20 cellular contexts compared by ENCODE assay signal in genomic region chr3:15307580-15307979, GRCh38. TPM values are rescaled to one million over a fixed set of nuclear protein-coding genes. Genes with fewer than 3 reads are reported as not detected.
DNase-seq lines count a peak whose midpoint lies in the region; ATAC-seq, FAIRE-seq and TF ChIP-seq lines count a peak whose summit lies in the region.
"Had no signal": no experiment of that assay in that cellular context is flagged by ENCODE, and none has a peak within 500 bp of the region (broad histone marks: within the 10 kb centered on the region; RNA-seq: fewer than 3 reads in every experiment).

No MANE protein-coding gene starts in this region.

- no peaks in the 10 kb centered on the region for H3K9me3 ChIP-seq in CD4-positive, CD25-positive, alpha-beta regulatory T cell (ENCODE audit: control insufficient read depth in 2 of 2, low read length in 2 of 2)
- no peaks in the 10 kb centered on the region for H3K9me3 ChIP-seq in K562 (replicated peaks; ENCODE audit: control insufficient read depth, insufficient read depth, low read depth, low read length)
- H3K9me3 ChIP-seq: MG63 had no signal

- intact Hi-C loops in K562 (cut with micrococcal nuclease) = no loop called here
- intact Hi-C loops in CD14-positive monocyte (cut with micrococcal nuclease) = no loop called here

- no peak overlapping the region for H2BK15ac ChIP-seq in mesendoderm (replicated peaks; ENCODE audit: low read depth)

- H3K9me1 ChIP-seq in K562 (ENCODE audit: control insufficient read depth, insufficient read depth, low read length) = no peaks in the 10 kb centered on the region

- no peaks in the 10 kb centered on the region for H3K27me3 ChIP-seq in CD4-positive, CD25-positive, alpha-beta regulatory T cell (ENCODE audit: control insufficient read depth, insufficient read depth, low read length)
- H3K27me3 ChIP-seq in K562 (ENCODE audit: control insufficient read depth in 2 of 2, insufficient read depth in 2 of 2, low read length in 2 of 2) (no peaks in the 10 kb centered on the region), mesendoderm (ENCODE audit: insufficient read depth, low read length, poor library complexity) (no peaks in the 10 kb centered on the region)
- H3K27me3 ChIP-seq: MG63 had no signal

- no peaks in the 10 kb centered on the region for H4K20me1 ChIP-seq in K562 (replicated peaks; ENCODE audit: control insufficient read depth, insufficient read depth, low read length)

- H3K36me3 Mint-ChIP-seq in CD4-positive, CD25-positive, alpha-beta regulatory T cell = peaks cover 28% of the 10 kb centered on the region
- peaks cover 54 to 81% of the 10 kb centered on the region in 2 donors for H3K36me3 Mint-ChIP-seq in CD14-positive monocyte

- H2BK120ac ChIP-seq in mesendoderm (ENCODE audit: low read depth, low read length) = peak overlapping the region; percentile 14

- TF ChIP-seq EP300 in K562 (IDR thresholded peaks at IDR 0.05; ENCODE audit: low read length) = no peak

- H3K36me3 ChIP-seq in CD4-positive, CD25-positive, alpha-beta regulatory T cell (ENCODE audit: control insufficient read depth, insufficient read depth, low read length) = peaks cover 18% of the 10 kb centered on the region
- H3K36me3 ChIP-seq in K562 (ENCODE audit: control insufficient read depth, insufficient read depth, low read length) (peaks cover 16% of the 10 kb centered on the region; the same call in 2 of the 3 replicates), mesendoderm (ENCODE audit: control insufficient read depth, insufficient read depth, low read length) (no peaks in the 10 kb centered on the region)
- H3K36me3 ChIP-seq: MG63 had no signal

- no peak for ATAC-seq in CD4-positive, CD25-positive, alpha-beta regulatory T cell (ENCODE audit: low read depth in 2 of 2)
- ATAC-seq in K562 (no peak), HG02623 (IDR thresholded peaks at IDR 0.05; ENCODE audit: unreplicated experiment) (no peak)
- ATAC-seq: HCT116 had no signal

- H3K18ac ChIP-seq in mesendoderm (ENCODE audit: low read length) = peak overlapping the region; percentile 9

- H3K79me2 ChIP-seq in K562 (ENCODE audit: control insufficient read depth, insufficient read depth, low read length) (peaks cover 43% of the 10 kb centered on the region), mesendoderm (ENCODE audit: control insufficient read depth, insufficient read depth, low read length) (no peaks in the 10 kb centered on the region)

- WGBS in K562 (ENCODE audit: insufficient coverage, low coverage, missing lambda C conversion rate) = 88% methylated on average over 11 of the region's 11 CpGs
- no CpG with 5 or more reads among the region's 11 CpGs for WGBS in mesendoderm (ENCODE audit: extremely low coverage, insufficient coverage, low lambda C conversion rate)

- no peak for TF ChIP-seq CTCF in K562 (IDR thresholded peaks at IDR 0.05 in 2 of 3, conservative IDR thresholded peaks at IDR 0.05 in 1 of 3; ENCODE audit: insufficient read depth in 2 of 3, low read depth in 1 of 3, low read length in 3 of 3)
- no peak for TF ChIP-seq CTCF in CD14-positive monocyte (IDR thresholded peaks at IDR 0.05)

- H4K5ac ChIP-seq in mesendoderm (ENCODE audit: low read length) = no peak overlapping the region

- in situ Hi-C loops in K562 (cut with MboI) = no loop called here

- H4K8ac ChIP-seq in mesendoderm (ENCODE audit: low read depth, low read length) = no peak overlapping the region

- no peak overlapping the region for H3K23ac ChIP-seq in mesendoderm (ENCODE audit: low read length)

- H3K27ac ChIP-seq in CD4-positive, CD25-positive, alpha-beta regulatory T cell (ENCODE audit: insufficient read depth, low read length, poor library complexity, severe bottlenecking) = no peak overlapping the region
- H3K27ac ChIP-seq in K562 (ENCODE audit: extremely low read depth, low read depth, low read length) (no peak overlapping the region), mesendoderm (ENCODE audit: low read depth, low read length) (no peak overlapping the region)
- H3K27ac ChIP-seq: C4-2B had no signal

- FAIRE-seq in K562 (lab: Jason Lieb, UNC) = no peak
- FAIRE-seq: GM12892, GM19239 had no signal

- no peaks in the 10 kb centered on the region for H3K27me3 Mint-ChIP-seq in CD4-positive, CD25-positive, alpha-beta regulatory T cell
- peaks cover 0 to 7% (median 3%) of the 10 kb centered on the region in 3 donors for H3K27me3 Mint-ChIP-seq in CD14-positive monocyte (ENCODE audit: low read depth in 3 of 3)

- H2AK5ac ChIP-seq in mesendoderm (ENCODE audit: low read length) = no peak overlapping the region

- no peak overlapping the region for H2BK5ac ChIP-seq in mesendoderm (ENCODE audit: low read length)

- CTCF ChIA-PET in K562 (lab: Yijun Ruan, JAX; ENCODE audit: low intra/inter-chr PET ratio) = no interaction called here

- H3K4me2 ChIP-seq in K562 (ENCODE audit: insufficient read depth, low read length) (no peak overlapping the region), mesendoderm (ENCODE audit: low read length) (no peak overlapping the region)

- H3K9ac ChIP-seq in K562 (ENCODE audit: insufficient read depth in 1 of 2, low read depth in 2 of 2, low read length in 2 of 2) (peak overlapping the region in 1 of 2 experiments; percentile 72; a peak in 2 of 4 replicates), mesendoderm (ENCODE audit: low read length) (no peak overlapping the region)

- H3K4me3 ChIP-seq in CD4-positive, CD25-positive, alpha-beta regulatory T cell (ENCODE audit: low read depth, low read length) = no peak overlapping the region
- H3K4me3 ChIP-seq in K562 (no peak overlapping the region), mesendoderm (ENCODE audit: low read length) (no peak overlapping the region)
- H3K4me3 ChIP-seq: MG63 had no signal

- H3K27ac Mint-ChIP-seq in CD4-positive, CD25-positive, alpha-beta regulatory T cell = peak overlapping the region in 2 of 3 donors; percentile 22 to 26
- H3K27ac Mint-ChIP-seq in CD14-positive monocyte = peak overlapping the region in 1 of 7 donors; percentile 38

- no peak overlapping the region for H3K4me3 Mint-ChIP-seq in CD4-positive, CD25-positive, alpha-beta regulatory T cell
- H3K4me3 Mint-ChIP-seq in CD14-positive monocyte = no peak overlapping the region

- H3K4me1 Mint-ChIP-seq in CD4-positive, CD25-positive, alpha-beta regulatory T cell = peaks cover 25 to 69% (median 48%) of the 10 kb centered on the region in 4 donors
- H3K4me1 Mint-ChIP-seq in CD14-positive monocyte = peaks cover 31% of the 10 kb centered on the region

- H3K79me1 ChIP-seq in mesendoderm (ENCODE audit: low read length) = no peaks in the 10 kb centered on the region

- no peak for TF ChIP-seq POLR2A in K562 (conservative IDR thresholded peaks at IDR 0.05)

- no peak for DNase-seq in CD4-positive, CD25-positive, alpha-beta regulatory T cell
- no peak for DNase-seq in K562 (ENCODE audit: extremely low read depth in 1 of 4, low spot score in 3 of 4)
- DNase-seq in mesendoderm = no peak
- DNase-seq in retina = peak; percentile 45
- DNase-seq in NCI-H146 (lab: John Stamatoyannopoulos, UW) = no peak
- DNase-seq in HCEC 1CT = no peak
- DNase-seq in CD14-positive monocyte (ENCODE audit: low spot score) = no peak
- DNase-seq: Calu3, DMS79 treated with DMSO at 0.1 percent for 48 hours, GDM1, MG63, NCI-H1417 treated with DMSO at 0.1 percent for 48 hours, NCI-H2081, NCI-H526, SIG-M5 had no signal

- no peaks in the 10 kb centered on the region for H3K9me3 Mint-ChIP-seq in CD4-positive, CD25-positive, alpha-beta regulatory T cell
- H3K9me3 Mint-ChIP-seq in CD14-positive monocyte = peaks cover 0 to 4% (median 0%) of the 10 kb centered on the region in 7 donors

- H3K4ac ChIP-seq in mesendoderm (ENCODE audit: low read depth, low read length) = no peak overlapping the region

- POLR2A ChIA-PET in K562 (lab: Yijun Ruan, JAX) = interaction anchor here (0.6 to 1.9 kb wide), 5 partner anchors 9 to 26 kb away, joined by 3 to 9 read pairs (median 3); no protein-coding TSS in a partner anchor

- BruUV-seq in K562 (replicated peaks; lab: Mats Ljungman, UMichigan) = no TSS peak

- H3K4me1 ChIP-seq in CD4-positive, CD25-positive, alpha-beta regulatory T cell (ENCODE audit: control insufficient read depth, insufficient read depth, low read length, poor library complexity, severe bottlenecking) = peaks cover 51% of the 10 kb centered on the region
- H3K4me1 ChIP-seq in K562 (replicated peaks in 1 of 2; ENCODE audit: control insufficient read depth in 2 of 2, insufficient read depth in 2 of 2, low read length in 2 of 2) = peaks cover 58 to 75% of the 10 kb centered on the region in 2 experiments
- H3K4me1 ChIP-seq in mesendoderm (ENCODE audit: control insufficient read depth, low read depth, low read length) = peaks cover 8% of the 10 kb centered on the region

- no peak overlapping the region for H3K56ac ChIP-seq in mesendoderm (ENCODE audit: low read length)

- no peak overlapping the region for H2AFZ ChIP-seq in K562 (ENCODE audit: low read depth, low read length)

- no peak for TF ChIP-seq RAD21 in K562 (CRISPR knock-in tag; conservative IDR thresholded peaks at IDR 0.05 in 1 of 2, IDR thresholded peaks at IDR 0.05 in 1 of 2)

TF ChIP-seq in K562, 482 proteins besides CTCF, POLR2A, EP300 and RAD21 (continues in another document):
- TF ChIP-seq SMAD4 (CRISPR knock-in tag; conservative IDR thresholded peaks at IDR 0.05) (0 out of 2 replicates have a peak, but pooled peaks have one; percentile 9), CHD4 (IDR thresholded peaks at IDR 0.05; ENCODE audit: insufficient read depth, insufficient replicate concordance, low read depth, low read length, poor library complexity, severe bottlenecking) (no peak)

RNA-seq across cellular contexts. Expression of gene SH3BP5, which starts 24.8 kb away (rescaled TPM):
- total RNA-seq in CD4-positive, CD25-positive, alpha-beta regulatory T cell = 68.6 TPM
- polyA plus RNA-seq in CD4-positive, CD25-positive, alpha-beta regulatory T cell = 10 to 100 TPM; 24.7 to 40.1 (median 31.6) TPM
- total RNA-seq in K562 (2011; cell fraction: chromatin; rRNA removed; ENCODE audit: low replicate concordance) = 17.8 and 19.2 TPM in 2 replicates
- 10.1 and 13.8 TPM in 2 replicates for total RNA-seq in K562 (2011; cell fraction: nucleolus; rRNA removed)
- total RNA-seq in K562 (2011; cell fraction: nucleoplasm; rRNA removed) = 11.7 and 17.1 TPM in 2 replicates
- 14.9 and 17.1 TPM in 2 replicates for total RNA-seq in K562 (2014; rRNA removed)
- total RNA-seq in K562 (2014; rRNA removed; fragmentation: Illumina TruSeq; extraction: Trizol) = 13.5 and 15.2 TPM in 2 replicates
- 12.2 and 13.5 TPM in 2 replicates for total RNA-seq in K562 (2015; rRNA removed; fragmentation: Illumina TruSeq; extraction: Trizol)
- 13.9 and 18.6 TPM in 2 replicates for total RNA-seq in K562 (2021)
- 26.2 and 29.0 TPM in 2 replicates for polyA plus RNA-seq in K562 (2011; rRNA removed)
- 19.8 and 19.9 TPM in 2 replicates for polyA plus RNA-seq in K562 (2011; cell fraction: cytosol; rRNA removed)
- polyA plus RNA-seq in K562 (2011; cell fraction: nucleus; rRNA removed) = 18.5 and 19.8 TPM in 2 replicates
- 20.4 and 27.0 TPM in 2 replicates for polyA plus RNA-seq in K562 (2012)
- polyA plus RNA-seq in K562 (2014; fragmentation: Illumina TruSeq; extraction: Trizol) = 22.0 and 28.0 TPM in 2 replicates
- 1 to 10 TPM; 2.9 to 3.5 TPM for polyA plus RNA-seq in K562 (2014; fragmentation: Nextera tagmentation; extraction: Ambion mirVana)
- polyA plus RNA-seq in K562 (2014; rRNA removed) = 23.4 and 24.7 TPM in 2 replicates
- polyA minus RNA-seq in K562 (2011; rRNA and poly(A)+ RNA removed) = 15.7 and 16.1 TPM in 2 replicates
- polyA minus RNA-seq in K562 (2011; cell fraction: cytosol; rRNA and poly(A)+ RNA removed) = 12.2 and 14.1 TPM in 2 replicates
- 8.8 and 12.4 TPM in 2 replicates for polyA minus RNA-seq in K562 (2011; cell fraction: nucleus; rRNA and poly(A)+ RNA removed)
- 2.8 TPM for polyA plus RNA-seq in mesendoderm (2013, experiment 1 of 2)
- 3.0 TPM for polyA plus RNA-seq in mesendoderm (2013, experiment 2 of 2)
- 10 to 100 TPM; 10.7 to 22.8 TPM for polyA plus RNA-seq in CD14-positive monocyte
